ENCODE assay signal across 1 cellular context in genomic region chr4:39124885-39125599, GRCh38.
TF ChIP-seq lines count a peak whose summit lies in the region.

No MANE protein-coding gene starts in this region.

TF ChIP-seq in K562, 482 proteins besides CTCF, POLR2A, EP300 and RAD21 (continued from another document):
- TF ChIP-seq MGA (IDR thresholded peaks at IDR 0.05), result 0 out of 2 replicates have a peak, but pooled peaks have one; percentile 29
TF ChIP-seq in K562: peak in this region for 1.
